Comparison of ENCODE assay signal across 8 cellular contexts in the genomic region with DNA sequence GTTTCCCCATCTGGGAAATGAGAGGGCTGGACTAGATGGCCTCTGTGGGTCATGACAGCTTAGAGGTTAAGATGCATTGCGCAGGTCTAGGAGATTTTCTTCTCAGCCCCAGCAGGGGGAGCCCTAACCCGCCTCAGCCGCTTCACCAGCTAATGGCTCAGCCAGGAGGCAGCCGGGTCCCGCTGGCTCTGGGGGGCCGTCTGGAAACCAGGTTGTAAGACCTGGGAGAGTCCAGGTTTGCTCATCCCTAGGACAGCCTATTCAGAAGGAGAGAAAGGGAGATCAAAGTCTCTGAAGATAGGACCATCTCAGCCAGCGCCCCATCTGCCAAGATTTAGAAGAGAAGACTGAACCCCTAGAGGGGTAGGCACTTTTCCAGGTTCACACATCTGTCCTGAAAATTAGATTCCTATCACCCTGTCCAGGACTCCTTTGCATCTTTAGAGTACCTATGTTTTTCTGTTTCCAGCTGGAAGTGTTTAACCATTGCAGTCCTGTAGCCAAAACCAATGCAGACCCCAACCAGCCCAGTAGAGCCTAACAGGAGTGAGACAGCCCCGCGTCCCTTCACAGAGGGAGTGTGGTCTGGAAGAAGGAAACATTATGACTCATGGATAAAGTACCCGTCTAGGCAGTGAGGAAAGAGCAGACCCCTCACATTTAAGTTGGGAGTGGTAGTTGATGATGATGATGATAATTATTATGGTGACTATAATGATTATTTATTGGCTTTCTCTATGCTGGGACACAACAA. TPM values are rescaled to one million over a fixed set of nuclear protein-coding genes. Genes with fewer than 3 reads are reported as not detected.
DNase-seq lines count a peak whose midpoint lies in the region; ATAC-seq, FAIRE-seq and TF ChIP-seq lines count a peak whose summit lies in the region.

No MANE protein-coding gene starts in this region.

- H3K36me3 ChIP-seq in ACC112 (ENCODE audit: insufficient read depth, low read length): peaks cover 27% of the 10 kb centered on the region
- peaks cover 11% of the 10 kb centered on the region for H3K36me3 ChIP-seq in mammary epithelial cell (ENCODE audit: insufficient read depth, low read length)
- H3K36me3 ChIP-seq in keratinocyte (ENCODE audit: control insufficient read depth in 2 of 2, extremely low read depth in 1 of 2, insufficient read depth in 2 of 2, low read length in 2 of 2): peaks cover 7 to 19% of the 10 kb centered on the region in 2 experiments

- H3K27ac ChIP-seq in ACC112 (ENCODE audit: low read depth, low read length): peak overlapping the region; percentile 56
- no peak overlapping the region for H3K27ac ChIP-seq in mammary epithelial cell (ENCODE audit: insufficient read depth, low read depth, low read length)
- no peak overlapping the region for H3K27ac ChIP-seq in keratinocyte (ENCODE audit: control insufficient read depth, insufficient read depth, low read length)

- no peak overlapping the region for H3K4me3 ChIP-seq in ACC112 (ENCODE audit: low read depth, low read length)
- H3K4me3 ChIP-seq in WI38 (ENCODE audit: low read depth, low read length): no peak overlapping the region
- no peak overlapping the region for H3K4me3 ChIP-seq in mammary epithelial cell (replicated peaks in 1 of 3; ENCODE audit: insufficient read depth in 1 of 3, low read depth in 2 of 3, low read length in 3 of 3)
- no peak overlapping the region for H3K4me3 ChIP-seq in keratinocyte (ENCODE audit: control insufficient read depth in 2 of 3, extremely low read depth in 1 of 3, insufficient read depth in 2 of 3, low read depth in 1 of 3, low read length in 3 of 3)

- TF ChIP-seq CTCF in WI38 (IDR thresholded peaks at IDR 0.05; ENCODE audit: low read depth, low read length): peak; percentile 90
- peak; percentile 71 to 89 for TF ChIP-seq CTCF in mammary epithelial cell (conservative IDR thresholded peaks at IDR 0.05 in 1 of 2, IDR thresholded peaks at IDR 0.05 in 1 of 2; ENCODE audit: extremely low read depth in 1 of 2, insufficient read depth in 1 of 2, low read depth in 1 of 2, low read length in 2 of 2)
- TF ChIP-seq CTCF in keratinocyte (optimal IDR thresholded peaks at IDR 0.05 in 1 of 3, IDR thresholded peaks at IDR 0.05 in 1 of 3, conservative IDR thresholded peaks at IDR 0.05 in 1 of 3; ENCODE audit: extremely low read depth in 1 of 3, insufficient read depth in 2 of 3, low read length in 3 of 3): peak; percentile 80 to 91 (median 88)

- ATAC-seq in GM18520 (IDR thresholded peaks at IDR 0.05; ENCODE audit: unreplicated experiment) (peak; percentile 38), HG03066 (IDR thresholded peaks at IDR 0.05; ENCODE audit: low read depth, unreplicated experiment) (peak; percentile 44)

- in situ Hi-C loops in mammary epithelial cell (cut with MboI; ENCODE audit: low sequenced_read_pairs in 2 of 2): no loop called here

- CTCF ChIA-PET in mammary epithelial cell (lab: Charles Lee; ENCODE audit: low non-redundant PET): interaction anchor here (0.7 to 1.2 kb wide), 4 partner anchors 69 to 112 kb away, joined by 3 to 20 read pairs (median 6); no protein-coding TSS in a partner anchor

- intact Hi-C loops in mammary epithelial cell (cut with micrococcal nuclease): loop anchor here (1.0 to 10.0 kb wide), 6 partner anchors 60 to 856 kb away; a partner anchor contains a TSS

- H4K20me1 ChIP-seq in mammary epithelial cell (ENCODE audit: insufficient read depth, low read length) (no peaks in the 10 kb centered on the region), keratinocyte (ENCODE audit: control insufficient read depth, extremely low read depth, insufficient read depth, low read length) (no peaks in the 10 kb centered on the region)

- H3K9ac ChIP-seq in mammary epithelial cell (ENCODE audit: insufficient read depth, low read length) (no peak overlapping the region), keratinocyte (ENCODE audit: control insufficient read depth, extremely low read depth, insufficient read depth, low read length) (no peak overlapping the region)

- peak; percentile 68 for FAIRE-seq in keratinocyte (lab: Jason Lieb, UNC)

- no TSS peak for BruUV-seq in mammary epithelial cell (replicated peaks; lab: Mats Ljungman, UMichigan)

- H3K4me1 ChIP-seq in ACC112 (ENCODE audit: control insufficient read depth, insufficient read depth, low read length, unreplicated experiment) (peaks cover 44% of the 10 kb centered on the region), mammary epithelial cell (ENCODE audit: insufficient read depth, low read length) (peaks cover 7% of the 10 kb centered on the region), keratinocyte (ENCODE audit: control insufficient read depth, extremely low read depth, insufficient read depth, low read length) (peaks cover 30% of the 10 kb centered on the region)

- H3K9me3 ChIP-seq in mammary epithelial cell (replicated peaks; ENCODE audit: insufficient read depth, low read length) (no peaks in the 10 kb centered on the region), keratinocyte (ENCODE audit: control insufficient read depth, low read depth, low read length) (no peaks in the 10 kb centered on the region)

- DNase-seq in NCI-H2171 treated with DMSO at 0.1 percent for 48 hours (lab: John Stamatoyannopoulos, UW) (peak; percentile 59), mammary epithelial cell (peak; percentile 57), keratinocyte (ENCODE audit: low read depth, low spot score) (peak; percentile 50)
- DNase-seq in stimulated activated CD4-positive, alpha-beta T cell treated with anti-CD3 and anti-CD28 coated beads, Interleukin-1b, Interleukin-23, amount 100 ng/mL, for 24 hours (ENCODE audit: low read depth in 4 of 4, low spot score in 1 of 4): peak; percentile 55 to 78 (median 70)

- no peaks in the 10 kb centered on the region for H3K27me3 ChIP-seq in ACC112 (ENCODE audit: insufficient read depth, low read length)
- no peaks in the 10 kb centered on the region for H3K27me3 ChIP-seq in mammary epithelial cell (ENCODE audit: insufficient read depth, low read length)
- no peaks in the 10 kb centered on the region for H3K27me3 ChIP-seq in keratinocyte (ENCODE audit: control insufficient read depth, extremely low read depth, insufficient read depth, low read length)

- peaks cover 3% of the 10 kb centered on the region for H3K9me1 ChIP-seq in keratinocyte (ENCODE audit: control insufficient read depth, extremely low read depth, insufficient read depth, low read length)

- dilution Hi-C loops in mammary epithelial cell (cut with HindIII; ENCODE audit: low sequenced_read_pairs) (no loop called here), keratinocyte (cut with MboI; ENCODE audit: extremely low pct_ligation_motif_present, low sequenced_read_pairs) (no loop called here)

- 26% methylated on average over 8 of the region's 10 CpGs for WGBS in mammary epithelial cell (ENCODE audit: low coverage, missing lambda C conversion rate)

- H3K4me2 ChIP-seq in mammary epithelial cell (ENCODE audit: insufficient read depth, low read depth, low read length) (no peak overlapping the region), keratinocyte (ENCODE audit: control insufficient read depth, extremely low read depth, insufficient read depth, low read depth, low read length) (no peak overlapping the region)

- H2AFZ ChIP-seq in ACC112 (ENCODE audit: low read length, unreplicated experiment) (no peak overlapping the region), mammary epithelial cell (ENCODE audit: low read depth, low read length) (no peak overlapping the region), keratinocyte (ENCODE audit: control insufficient read depth, low read length) (no peak overlapping the region)

- H3K79me2 ChIP-seq in ACC112 (ENCODE audit: control insufficient read depth, insufficient read depth, low read length, unreplicated experiment) (no peaks in the 10 kb centered on the region), mammary epithelial cell (ENCODE audit: insufficient read depth, low read length) (no peaks in the 10 kb centered on the region), keratinocyte (ENCODE audit: control insufficient read depth, insufficient read depth, low read length) (no peaks in the 10 kb centered on the region)

RNA-seq across cellular contexts. Expression of a gene that starts 27.5 kb away (rescaled TPM):
- 100 to 1,000 TPM; 222 to 382 TPM for total RNA-seq in mammary epithelial cell
- polyA plus RNA-seq in mammary epithelial cell (585 TPM), keratinocyte (289 to 702 TPM (median 397 TPM) in 3 replicates)
- polyA minus RNA-seq in mammary epithelial cell (590 TPM), keratinocyte (352 to 681 TPM (median 403 TPM) in 3 replicates)
- 35.6 TPM for polyA plus RNA-seq in keratinocyte (2011; ENCODE audit: low read depth)
- polyA plus RNA-seq in keratinocyte (2011; cell fraction: cytosol; rRNA removed): 237 and 295 TPM in 2 replicates
- polyA plus RNA-seq in keratinocyte (2011; cell fraction: nucleus; rRNA removed): 536 and 559 TPM in 2 replicates
- polyA plus RNA-seq in keratinocyte (2012; ENCODE audit: low replicate concordance): 21.7 and 645 TPM in 2 replicates
- polyA minus RNA-seq in keratinocyte (2011; cell fraction: cytosol; rRNA and poly(A)+ RNA removed): 226 TPM
- 248 and 370 TPM in 2 replicates for polyA minus RNA-seq in keratinocyte (2011; cell fraction: nucleus; rRNA and poly(A)+ RNA removed)
